ENCODE assay signal across 31 cellular contexts in the genomic region with DNA sequence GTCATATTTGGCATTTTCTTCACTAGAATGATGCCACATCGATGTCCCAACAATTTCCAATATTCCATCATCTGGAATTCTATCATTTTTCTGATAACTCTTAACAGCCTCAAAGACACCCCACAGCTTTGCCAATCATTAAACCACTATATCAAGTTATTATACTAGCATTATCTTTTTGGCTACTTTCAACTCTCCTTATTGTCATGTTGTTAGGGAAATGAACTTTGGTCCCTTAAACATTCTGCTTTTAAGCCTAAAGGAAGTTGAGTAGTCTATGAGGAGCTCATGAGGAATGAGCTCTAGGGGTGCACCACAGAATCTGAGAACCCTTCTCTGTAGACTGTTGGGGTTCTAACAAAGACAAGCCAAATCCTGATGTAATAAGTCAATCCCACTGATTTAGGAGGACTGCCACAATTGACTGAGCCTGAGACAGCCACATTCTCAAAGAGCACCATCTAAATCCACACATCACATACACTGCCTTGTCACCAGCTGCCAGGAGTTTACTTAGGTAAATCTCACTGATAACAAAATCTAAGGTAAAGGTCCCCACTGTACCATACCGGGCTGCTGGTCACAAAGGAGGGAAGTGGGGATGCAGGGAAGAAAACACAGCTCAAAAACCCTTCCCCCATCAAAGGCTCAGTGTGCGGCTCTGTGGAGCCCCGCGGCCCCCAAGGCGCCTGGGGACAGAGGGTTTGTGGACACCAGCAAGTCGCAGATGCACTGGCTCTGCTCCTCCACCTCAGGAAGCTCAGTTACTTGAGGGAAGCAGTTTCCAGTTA. TPM values are rescaled to one million over a fixed set of nuclear protein-coding genes. Genes with fewer than 3 reads are reported as not detected.
DNase-seq lines count a peak whose midpoint lies in the region; ATAC-seq, FAIRE-seq and TF ChIP-seq lines count a peak whose summit lies in the region.
"Had no signal": no experiment of that assay in that cellular context is flagged by ENCODE, and none has a peak within 500 bp of the region (broad histone marks: within the 10 kb centered on the region; RNA-seq: fewer than 3 reads in every experiment).

No MANE protein-coding gene starts in this region.

- SMC1A ChIA-PET in GM12878 (lab: Charles Lee; ENCODE audit: uncharacterized antibody, unreplicated experiment): no interaction called here

- no peak for TF ChIP-seq RAD21 in GM12878 (IDR thresholded peaks at IDR 0.05; ENCODE audit: insufficient read depth, low read depth, low read length)

- H3K27ac ChIP-seq in GM12878 (ENCODE audit: control insufficient read depth, insufficient read depth): no peak overlapping the region
- H3K27ac ChIP-seq in right lobe of liver: no peak overlapping the region
- H3K27ac ChIP-seq: esophagus muscularis mucosa, foreskin keratinocyte, heart right ventricle, thyroid gland had no signal

- POLR2A ChIA-PET in GM12878 (lab: Charles Lee): no interaction called here

- 97% methylated on average over 7 of the region's 7 CpGs for WGBS in GM12878 (ENCODE audit: insufficient coverage, insufficient replicate concordance, low lambda C conversion rate, missing lambda C conversion rate)
- WGBS in right lobe of liver (ENCODE audit: insufficient coverage, low coverage, low lambda C conversion rate, missing lambda C conversion rate): 83% methylated on average over 7 of the region's 7 CpGs

- H3K4me3 Mint-ChIP-seq in natural killer cell (no peak overlapping the region), type B pancreatic cell (no peak overlapping the region)
- H3K4me3 Mint-ChIP-seq in natural killer cell treated with Interleukin-12 subunit alpha and Interleukin-12 subunit beta and Interleukin-15 and Interleukin-18, amount 100 ng/mL, for 72 hours: no peak overlapping the region
- H3K4me3 Mint-ChIP-seq: activated T-helper 1 cell treated with anti-CD3 and anti-CD28 coated beads, Interleukin-12 subunit alpha, Interleukin-12 subunit beta, Interleukin-2, Interleukin-4 antibody, amounts not matched to agents 30 ng/mL and 10 ng/mL and 1 ng/mL, durations not matched to agents 14 hours and 24 hours and 36 hours; B cell; memory B cell; stimulated activated naive CD8-positive, alpha-beta T cell treated with anti-CD3 and anti-CD28 coated beads, Interleukin-15, Interleukin-2, amounts not matched to agents 100 ng/mL and 50 ng/mL, for 24 hours had no signal

- FAIRE-seq in GM12878 (lab: Jason Lieb, UNC): peak; percentile 27
- FAIRE-seq: A204.1, bronchial epithelial cell had no signal

- RAD21 ChIA-PET in GM12878 (lab: Charles Lee; ENCODE audit: unreplicated experiment): no interaction called here

- ATAC-seq in natural killer cell: no peak
- ATAC-seq in natural killer cell treated with Interleukin-12 subunit alpha and Interleukin-12 subunit beta and Interleukin-15 and Interleukin-18, amount 100 ng/mL, for 72 hours: no peak
- ATAC-seq in GM12878: no peak
- peak; percentile 50 to 71 (median 63) for ATAC-seq in right lobe of liver
- ATAC-seq in GM19467 (IDR thresholded peaks at IDR 0.05; ENCODE audit: unreplicated experiment): no peak
- ATAC-seq in GM21723 (IDR thresholded peaks at IDR 0.05; ENCODE audit: unreplicated experiment): no peak
- ATAC-seq: foreskin keratinocyte, heart right ventricle had no signal

- H3K4me2 ChIP-seq in GM12878 (ENCODE audit: control insufficient read depth, insufficient read depth): no peak overlapping the region

- H3K9ac ChIP-seq in GM12878 (ENCODE audit: control insufficient read depth, insufficient read depth, low read length): no peak overlapping the region

- TF ChIP-seq POLR2A in GM12878 (IDR thresholded peaks at IDR 0.05; ENCODE audit: low read depth, low read length) (no peak), right lobe of liver (IDR thresholded peaks at IDR 0.05) (no peak)

- H3K9me3 ChIP-seq in GM12878 (replicated peaks; ENCODE audit: control insufficient read depth, insufficient read depth, low read length) (no peaks in the 10 kb centered on the region), right lobe of liver (no peaks in the 10 kb centered on the region)
- H3K9me3 ChIP-seq: esophagus muscularis mucosa, heart right ventricle, thyroid gland had no signal

- H3K4me1 Mint-ChIP-seq in natural killer cell: peaks cover 37 to 38% of the 10 kb centered on the region in 2 donors
- peaks cover 21 to 30% of the 10 kb centered on the region in 2 donors for H3K4me1 Mint-ChIP-seq in natural killer cell treated with Interleukin-12 subunit alpha and Interleukin-12 subunit beta and Interleukin-15 and Interleukin-18, amount 100 ng/mL, for 72 hours (ENCODE audit: low read depth in 2 of 2)
- peaks cover 20% of the 10 kb centered on the region for H3K4me1 Mint-ChIP-seq in type B pancreatic cell (ENCODE audit: unreplicated experiment)

- in situ Hi-C loops in GM12878 (cut with MboI): no loop called here

- H3K27me3 ChIP-seq in GM12878 (replicated peaks in 1 of 2; ENCODE audit: control insufficient read depth in 2 of 2, insufficient read depth in 2 of 2, low read length in 1 of 2) (no peaks in the 10 kb centered on the region), right lobe of liver (no peaks in the 10 kb centered on the region)
- H3K27me3 ChIP-seq: esophagus muscularis mucosa, foreskin keratinocyte, heart right ventricle, thyroid gland had no signal

- intact Hi-C loops in natural killer cell (cut with micrococcal nuclease): no loop called here
- intact Hi-C loops in GM12878 (cut with micrococcal nuclease; ENCODE audit: unreplicated experiment): no loop called here
- intact Hi-C loops in right lobe of liver (cut with DNase I): no loop called here

- H3K27me3 Mint-ChIP-seq in natural killer cell (ENCODE audit: low read depth in 2 of 2) (no peaks in the 10 kb centered on the region), type B pancreatic cell (no peaks in the 10 kb centered on the region)
- H3K27me3 Mint-ChIP-seq in natural killer cell treated with Interleukin-12 subunit alpha and Interleukin-12 subunit beta and Interleukin-15 and Interleukin-18, amount 100 ng/mL, for 72 hours: no peaks in the 10 kb centered on the region
- H3K27me3 Mint-ChIP-seq: B cell; memory B cell; stimulated activated naive CD8-positive, alpha-beta T cell treated with anti-CD3 and anti-CD28 coated beads, Interleukin-15, Interleukin-2, amounts not matched to agents 100 ng/mL and 50 ng/mL, for 24 hours had no signal

- no peaks in the 10 kb centered on the region for H4K20me1 ChIP-seq in GM12878 (ENCODE audit: control insufficient read depth, insufficient read depth)

- H3K36me3 Mint-ChIP-seq in natural killer cell (peaks cover 6% of the 10 kb centered on the region), type B pancreatic cell (peaks cover 11% of the 10 kb centered on the region)
- peaks cover 4% of the 10 kb centered on the region for H3K36me3 Mint-ChIP-seq in natural killer cell treated with Interleukin-12 subunit alpha and Interleukin-12 subunit beta and Interleukin-15 and Interleukin-18, amount 100 ng/mL, for 72 hours

- H2AFZ ChIP-seq in GM12878 (ENCODE audit: control insufficient read depth, low read depth, low read length): no peak overlapping the region

- H3K36me3 ChIP-seq in GM12878 (ENCODE audit: control insufficient read depth in 2 of 2, insufficient read depth in 2 of 2, low read length in 1 of 2) (peaks cover 1 to 2% of the 10 kb centered on the region in 2 experiments; a peak in 2 of 4 replicates), right lobe of liver (peaks cover 0 to 4% (median 2%) of the 10 kb centered on the region in 4 donors)
- H3K36me3 ChIP-seq: thyroid gland had no signal

- no peaks in the 10 kb centered on the region for H3K9me3 Mint-ChIP-seq in natural killer cell
- H3K9me3 Mint-ChIP-seq in natural killer cell treated with Interleukin-12 subunit alpha and Interleukin-12 subunit beta and Interleukin-15 and Interleukin-18, amount 100 ng/mL, for 72 hours: no peaks in the 10 kb centered on the region
- H3K9me3 Mint-ChIP-seq in type B pancreatic cell: no peaks in the 10 kb centered on the region
- H3K9me3 Mint-ChIP-seq: activated T-helper 1 cell treated with anti-CD3 and anti-CD28 coated beads, Interleukin-12 subunit alpha, Interleukin-12 subunit beta, Interleukin-2, Interleukin-4 antibody, amounts not matched to agents 30 ng/mL and 10 ng/mL and 1 ng/mL, durations not matched to agents 14 hours and 24 hours and 36 hours; memory B cell; stimulated activated naive CD8-positive, alpha-beta T cell treated with anti-CD3 and anti-CD28 coated beads, Interleukin-15, Interleukin-2, amounts not matched to agents 100 ng/mL and 50 ng/mL, for 24 hours had no signal

- DNase-seq in natural killer cell: no peak
- DNase-seq in natural killer cell treated with Interleukin-12 subunit alpha and Interleukin-12 subunit beta and Interleukin-15 and Interleukin-18, amount 100 ng/mL, for 72 hours (ENCODE audit: low spot score): no peak
- DNase-seq in GM12878 (ENCODE audit: low read depth, low spot score): no peak
- no peak for DNase-seq in right lobe of liver
- DNase-seq in type B pancreatic cell (ENCODE audit: extremely low spot score, unreplicated experiment): no peak
- DNase-seq in ureter (ENCODE audit: low spot score): no peak
- DNase-seq: activated CD4-positive, alpha-beta T cell treated with anti-CD3 and anti-CD28 coated beads, Interleukin-2, amount 50 U/mL, for 1 hour; activated naive CD4-positive, alpha-beta T cell treated with anti-CD3 and anti-CD28 coated beads, Interleukin-2, amount 50 U/mL, for 16 hours; amygdala; cortex of kidney; foreskin keratinocyte; GDM1; HCEC 1CT; heart right ventricle; Kasumi-1; NCI-H187; NCI-H2171; NCI-H510A treated with DMSO at 0.1 percent for 48 hours; nucleus accumbens; SHP77; T1000; thyroid gland had no signal

- H3K79me2 ChIP-seq in GM12878 (ENCODE audit: control insufficient read depth, insufficient read depth, low read length): no peaks in the 10 kb centered on the region

- no TSS peak for BruUV-seq in GM12878 (replicated peaks; lab: Mats Ljungman, UMichigan)

- TF ChIP-seq EP300 in GM12878 (IDR thresholded peaks at IDR 0.05; ENCODE audit: borderline replicate concordance in 1 of 2, control insufficient read depth in 1 of 2, low read depth in 2 of 2, low read length in 2 of 2): no peak

- peak overlapping the region; percentile 39 to 55 for H3K27ac Mint-ChIP-seq in natural killer cell
- H3K27ac Mint-ChIP-seq in natural killer cell treated with Interleukin-12 subunit alpha and Interleukin-12 subunit beta and Interleukin-15 and Interleukin-18, amount 100 ng/mL, for 72 hours: no peak overlapping the region
- peak overlapping the region; percentile 62 for H3K27ac Mint-ChIP-seq in type B pancreatic cell
- H3K27ac Mint-ChIP-seq: activated T-helper 1 cell treated with anti-CD3 and anti-CD28 coated beads, Interleukin-12 subunit alpha, Interleukin-12 subunit beta, Interleukin-2, Interleukin-4 antibody, amounts not matched to agents 30 ng/mL and 10 ng/mL and 1 ng/mL, durations not matched to agents 14 hours and 24 hours and 36 hours; B cell; memory B cell; stimulated activated naive CD8-positive, alpha-beta T cell treated with anti-CD3 and anti-CD28 coated beads, Interleukin-15, Interleukin-2, amounts not matched to agents 100 ng/mL and 50 ng/mL, for 24 hours had no signal

- CTCF ChIA-PET in GM12878 (lab: Yijun Ruan, JAX): interaction anchor here (0.9 to 2.0 kb wide), 2 partner anchors 29 to 102 kb away, joined by 3 to 4 read pairs; no protein-coding TSS in a partner anchor

- H3K4me3 ChIP-seq in GM12878 (no peak overlapping the region), right lobe of liver (no peak overlapping the region)
- H3K4me3 ChIP-seq: esophagus muscularis mucosa, heart right ventricle, thyroid gland had no signal

- H3K4me1 ChIP-seq in GM12878 (ENCODE audit: control insufficient read depth, insufficient read depth, low read length) (no peaks in the 10 kb centered on the region), right lobe of liver (peaks cover 0 to 8% (median 4%) of the 10 kb centered on the region in 4 donors)
- H3K4me1 ChIP-seq: foreskin keratinocyte had no signal

- TF ChIP-seq CTCF in natural killer cell (IDR thresholded peaks at IDR 0.05) (no peak), GM12878 (IDR thresholded peaks at IDR 0.05 in 2 of 3, conservative IDR thresholded peaks at IDR 0.05 in 1 of 3; ENCODE audit: control insufficient read depth in 2 of 3, extremely low read depth in 1 of 3, insufficient read depth in 1 of 3, low read depth in 3 of 3, low read length in 3 of 3) (no peak), right lobe of liver (IDR thresholded peaks at IDR 0.05) (no peak), type B pancreatic cell (conservative IDR thresholded peaks at IDR 0.05) (no peak)

RNA-seq across cellular contexts. Expression of gene SETD3, which starts 58.2 kb away (rescaled TPM):
- 100 to 1,000 TPM; 111 to 160 (median 137) TPM for total RNA-seq in natural killer cell
- total RNA-seq in natural killer cell treated with Interleukin-12 subunit alpha and Interleukin-12 subunit beta and Interleukin-15 and Interleukin-18, amount 100 ng/mL, for 72 hours: 10 to 100 TPM; 80.6 to 96.7 TPM
- total RNA-seq in GM12878 (2013; cell fraction: nucleolus; rRNA removed): 33.3 and 35.2 TPM in 2 replicates
- 31.4 and 39.8 TPM in 2 replicates for total RNA-seq in GM12878 (2014; rRNA removed)
- total RNA-seq in GM12878 (2014; rRNA removed; fragmentation: Illumina TruSeq; extraction: Trizol): 43.9 and 44.1 TPM in 2 replicates
- 39.7 and 40.2 TPM in 2 replicates for total RNA-seq in GM12878 (2021)
- polyA plus RNA-seq in GM12878 (2011; ENCODE audit: low read depth): 15.2 TPM
- 32.0 and 32.1 TPM in 2 replicates for polyA plus RNA-seq in GM12878 (2011; rRNA removed)
- polyA plus RNA-seq in GM12878 (2011; cell fraction: cytosol; rRNA removed): 20.6 and 23.2 TPM in 2 replicates
- 17.7 and 17.9 TPM in 2 replicates for polyA plus RNA-seq in GM12878 (2011; cell fraction: nucleus; rRNA removed)
- polyA plus RNA-seq in GM12878 (2012): 18.2 and 22.5 TPM in 2 replicates
- polyA plus RNA-seq in GM12878 (2014; fragmentation: Illumina TruSeq; extraction: Trizol): 42.6 and 49.4 TPM in 2 replicates
- 10 to 100 TPM; 11.3 to 17.3 TPM for polyA plus RNA-seq in GM12878 (2014; fragmentation: Nextera tagmentation; extraction: Ambion mirVana)
- 23.5 and 33.3 TPM in 2 replicates for polyA plus RNA-seq in GM12878 (2014; rRNA removed)
- 10 to 100 TPM; 41.3 to 44.2 TPM for polyA plus RNA-seq in GM12878 (2016; fragmentation: Nextera tagmentation; extraction: Ambion mirVana)
- 35.9 and 41.7 TPM in 2 replicates for polyA minus RNA-seq in GM12878 (2011; rRNA and poly(A)+ RNA removed)
- polyA minus RNA-seq in GM12878 (2011; cell fraction: cytosol; rRNA and poly(A)+ RNA removed): 24.3 and 27.6 TPM in 2 replicates
- 16.4 and 22.9 TPM in 2 replicates for polyA minus RNA-seq in GM12878 (2011; cell fraction: nucleus; rRNA and poly(A)+ RNA removed)
- total RNA-seq in right lobe of liver: 10 to 100 TPM; 24.7 to 42.0 (median 28.8) TPM
- 50.2 and 52.7 TPM in 2 replicates for total RNA-seq in type B pancreatic cell (ENCODE audit: low replicate concordance)
- total RNA-seq in ureter: 67.7 TPM

RNA-seq across cellular contexts. Expression of gene CCNK, which starts 58.8 kb away (rescaled TPM):
- total RNA-seq in natural killer cell: 100 to 1,000 TPM; 155 to 168 (median 165) TPM
- 100 to 1,000 TPM in 1 of 2 donors, 10 to 100 TPM in 1; 78.6 to 105 TPM for total RNA-seq in natural killer cell treated with Interleukin-12 subunit alpha and Interleukin-12 subunit beta and Interleukin-15 and Interleukin-18, amount 100 ng/mL, for 72 hours
- 120 and 141 TPM in 2 replicates for total RNA-seq in GM12878 (2013; cell fraction: nucleolus; rRNA removed)
- 22.4 and 23.1 TPM in 2 replicates for total RNA-seq in GM12878 (2014; rRNA removed)
- total RNA-seq in GM12878 (2014; rRNA removed; fragmentation: Illumina TruSeq; extraction: Trizol): 14.1 and 18.3 TPM in 2 replicates
- 74.6 and 83.1 TPM in 2 replicates for total RNA-seq in GM12878 (2021)
- polyA plus RNA-seq in GM12878 (2011; ENCODE audit: low read depth): 38.0 TPM
- 10.0 and 10.8 TPM in 2 replicates for polyA plus RNA-seq in GM12878 (2011; rRNA removed)
- 19.7 and 25.6 TPM in 2 replicates for polyA plus RNA-seq in GM12878 (2011; cell fraction: cytosol; rRNA removed)
- 24.8 and 29.0 TPM in 2 replicates for polyA plus RNA-seq in GM12878 (2011; cell fraction: nucleus; rRNA removed)
- polyA plus RNA-seq in GM12878 (2012): 53.6 and 58.8 TPM in 2 replicates
- polyA plus RNA-seq in GM12878 (2014; fragmentation: Illumina TruSeq; extraction: Trizol): 85.1 and 88.0 TPM in 2 replicates
- 10 to 100 TPM; 15.5 to 21.2 TPM for polyA plus RNA-seq in GM12878 (2014; fragmentation: Nextera tagmentation; extraction: Ambion mirVana)
- 22.5 TPM in 2 replicates for polyA plus RNA-seq in GM12878 (2014; rRNA removed)
- 10 to 100 TPM; 31.2 to 32.6 TPM for polyA plus RNA-seq in GM12878 (2016; fragmentation: Nextera tagmentation; extraction: Ambion mirVana)
- polyA minus RNA-seq in GM12878 (2011; rRNA and poly(A)+ RNA removed): 24.2 and 25.2 TPM in 2 replicates
- polyA minus RNA-seq in GM12878 (2011; cell fraction: cytosol; rRNA and poly(A)+ RNA removed): 19.4 and 24.3 TPM in 2 replicates
- 33.4 and 37.2 TPM in 2 replicates for polyA minus RNA-seq in GM12878 (2011; cell fraction: nucleus; rRNA and poly(A)+ RNA removed)
- 10 to 100 TPM; 11.8 to 23.4 (median 15.4) TPM for total RNA-seq in right lobe of liver
- total RNA-seq in type B pancreatic cell (ENCODE audit: low replicate concordance): 66.2 and 84.0 TPM in 2 replicates
- total RNA-seq in ureter: 62.5 TPM

Comparison
In these comparisons a context has a peak if more than half of its experiments do, and no peak if none do; other contexts are left out.
1. H3K27ac Mint-ChIP-seq: peak in natural killer cell (2 of 2) and type B pancreatic cell (single experiment); none in natural killer cell treated with Interleukin-12 subunit alpha and Interleukin-12 subunit beta and Interleukin-15 and Interleukin-18, amount 100 ng/mL, for 72 hours (0 of 2).
2. ATAC-seq: peak in right lobe of liver (4 of 4); none in natural killer cell (0 of 3), natural killer cell treated with Interleukin-12 subunit alpha and Interleukin-12 subunit beta and Interleukin-15 and Interleukin-18, amount 100 ng/mL, for 72 hours (0 of 2), GM12878 (single experiment), GM19467 (single experiment) and GM21723 (single experiment).